Comparison of ENCODE assay signal across 8 cellular contexts in the genomic region with DNA sequence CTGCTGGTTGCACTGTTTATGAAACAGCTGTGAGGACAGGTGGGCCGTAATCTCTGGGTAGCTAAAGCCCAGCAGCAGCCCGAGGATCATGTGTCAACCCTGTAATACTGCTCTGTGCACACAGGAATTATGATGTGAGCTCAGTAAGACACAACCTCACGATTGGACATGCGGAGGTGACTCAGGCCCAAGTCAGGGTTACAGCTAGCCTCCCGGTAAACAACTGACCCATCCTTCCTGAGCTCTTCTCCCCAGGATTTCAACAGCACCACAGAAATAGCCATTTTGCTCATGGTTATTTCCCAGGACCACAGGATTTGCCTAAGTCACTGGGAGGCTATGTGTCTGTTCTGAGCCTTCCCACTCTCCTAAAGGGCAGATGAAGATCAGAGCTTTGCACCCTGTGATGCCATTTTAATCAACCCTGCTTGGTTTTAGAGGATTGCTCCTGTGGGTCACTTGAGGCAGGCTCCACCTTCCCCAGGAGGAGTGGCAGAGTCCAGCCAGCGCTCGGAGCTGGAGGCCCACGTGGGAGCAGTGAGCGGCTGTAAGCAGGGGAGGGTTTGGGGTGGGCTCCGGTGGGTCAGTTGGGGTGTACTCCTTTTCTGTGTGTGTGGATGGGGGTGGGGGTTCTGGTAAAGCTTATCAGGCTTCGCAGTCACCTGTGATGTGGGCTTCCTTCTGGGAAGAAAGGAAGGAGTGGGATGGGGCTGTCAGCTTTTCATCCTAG. TPM values are rescaled to one million over a fixed set of nuclear protein-coding genes. Genes with fewer than 3 reads are reported as not detected.
DNase-seq lines count a peak whose midpoint lies in the region; ATAC-seq, FAIRE-seq and TF ChIP-seq lines count a peak whose summit lies in the region.

A gene (plus strand): TSS at position 363 of the 730 bp plus-strand sequence. CDS start 6,256 bp downstream, outside the sequence.

- POLR2A ChIA-PET in AG04449 (lab: Yijun Ruan, JAX) = interaction anchor here (0.6 to 0.9 kb wide), 2 partner anchors 29 to 49 kb away, joined by 3 to 4 read pairs; no protein-coding TSS in a partner anchor
- POLR2A ChIA-PET in T-cell (lab: Charles Lee) = interaction anchor here in 1 of 2 donors (0.7 to 1.7 kb wide), 3 partner anchors 85 to 1494 kb away, joined by 3 to 4 read pairs (median 4); a partner anchor contains a TSS

- no peak within 1 kb of the TSS for H3K9ac ChIP-seq in neural progenitor cell

- H3K27ac Mint-ChIP-seq in T-cell (peak within 1 kb of the TSS; percentile 94 to 98), neural progenitor cell (peak within 1 kb of the TSS; percentile 37)

- H3K79me2 ChIP-seq in neural progenitor cell (ENCODE audit: low read depth) = no peaks in the 10 kb centered on the region

- H3K27me3 ChIP-seq in MG63 (no peaks in the 10 kb centered on the region), neural progenitor cell (peaks cover 40% of the 10 kb centered on the region)

- peak; percentile 96 for FAIRE-seq in GM12892 (lab: Jason Lieb, UNC)

- DNase-seq in AG04449 (ENCODE audit: low read depth, low spot score) (peak; percentile 87), GM12892 (ENCODE audit: insufficient read length) (no peak), MG63 (peak; percentile 91), T-cell (no peak), epithelial cell of esophagus (ENCODE audit: low read depth) (peak; percentile 96), neural progenitor cell (ENCODE audit: low spot score) (peak; percentile 22), HUDEP-2 (lab: John Stamatoyannopoulos, UW; ENCODE audit: unreplicated experiment in 76 of 76) (no peak)
- no peak for DNase-seq in stimulated activated naive CD4-positive, alpha-beta T cell (lab: John Stamatoyannopoulos, UW)

- H3K9me3 Mint-ChIP-seq in T-cell = no peaks in the 10 kb centered on the region
- peaks cover 1% of the 10 kb centered on the region for H3K9me3 Mint-ChIP-seq in neural progenitor cell

- H3K4me1 Mint-ChIP-seq in T-cell (peaks cover 79 to 86% (median 81%) of the 10 kb centered on the region in 3 donors), neural progenitor cell (peaks cover 31% of the 10 kb centered on the region)

- no peak for ATAC-seq in T-cell (replicated peaks in 1 of 4)

- peak within 1 kb of the TSS; percentile 63 for H3K4me2 ChIP-seq in neural progenitor cell

- H3K36me3 Mint-ChIP-seq in T-cell (no peaks in the 10 kb centered on the region), neural progenitor cell (no peaks in the 10 kb centered on the region)

- CTCF ChIA-PET in AG04449 (lab: Yijun Ruan, JAX) (interaction anchor here (1.0 to 1.8 kb wide), 12 partner anchors 9 to 282 kb away, joined by 3 to 9 read pairs (median 4); a partner anchor contains a TSS), T-cell (lab: Charles Lee) (interaction anchor here (1.0 to 2.0 kb wide), 6 partner anchors 9 to 86 kb away, joined by 3 to 11 read pairs (median 6); a partner anchor contains a TSS)

- no peak for TF ChIP-seq CTCF in AG04449 (IDR thresholded peaks at IDR 0.05; ENCODE audit: insufficient read depth, low read length, missing control alignments)
- TF ChIP-seq CTCF in epithelial cell of esophagus (IDR thresholded peaks at IDR 0.05; ENCODE audit: insufficient read depth, low read depth, low read length, missing control alignments) = no peak
- no peak for TF ChIP-seq CTCF in neural progenitor cell (IDR thresholded peaks at IDR 0.05)

- no peaks in the 10 kb centered on the region for H3K9me3 ChIP-seq in MG63
- H3K9me3 ChIP-seq in neural progenitor cell (ENCODE audit: low read depth) = no peaks in the 10 kb centered on the region

- H3K4me3 Mint-ChIP-seq in T-cell (peak within 1 kb of the TSS; percentile 84 to 90 (median 84)), neural progenitor cell (peak within 1 kb of the TSS; percentile 68)

- no peaks in the 10 kb centered on the region for H4K20me1 ChIP-seq in neural progenitor cell (ENCODE audit: low read depth)

- H3K36me3 ChIP-seq in MG63 (0 out of 2 replicates have a peak, but pooled peaks cover 2% of the 10 kb centered on the region), neural progenitor cell (no peaks in the 10 kb centered on the region)

- no peak within 1 kb of the TSS for H3K27ac ChIP-seq in neural progenitor cell

- peaks cover 18% of the 10 kb centered on the region for H3K4me1 ChIP-seq in neural progenitor cell

- no peaks in the 10 kb centered on the region for H3K27me3 Mint-ChIP-seq in T-cell
- peaks cover 17% of the 10 kb centered on the region for H3K27me3 Mint-ChIP-seq in neural progenitor cell (ENCODE audit: insufficient read depth, low read depth)

- peak within 1 kb of the TSS; percentile 60 for H2AFZ ChIP-seq in neural progenitor cell (replicated peaks)

- H3K4me3 ChIP-seq in AG04449 (ENCODE audit: low read depth, low read length) (peak within 1 kb of the TSS; percentile 50), MG63 (peak within 1 kb of the TSS; percentile 44), epithelial cell of esophagus (ENCODE audit: low read length) (peak within 1 kb of the TSS; percentile 45), neural progenitor cell (peak within 1 kb of the TSS; percentile 13)

- peak; percentile 59; the same call in 1 of the 2 replicates for TF ChIP-seq POLR2A in GM12892 (IDR thresholded peaks at IDR 0.05; ENCODE audit: low read depth, low read length)

- no peaks in the 10 kb centered on the region for H3F3A ChIP-seq in neural progenitor cell (ENCODE audit: low read depth)

RNA-seq across cellular contexts. Expression of the gene that starts here (rescaled TPM):
- 49.2 TPM for polyA plus RNA-seq in GM12892 (2012; ENCODE audit: missing spikeins)
- 1.6 and 4.9 TPM in 2 replicates for total RNA-seq in MG63 (2014; rRNA removed; shearing (Covaris generic); ENCODE audit: low replicate concordance)
- 10 to 100 TPM; 21.1 to 40.0 (median 26.0) TPM for total RNA-seq in T-cell
- 2.9 and 3.0 TPM in 2 replicates for total RNA-seq in neural progenitor cell (ENCODE audit: low replicate concordance)

Comparison
In these comparisons a context has a peak if more than half of its experiments do, and no peak if none do; other contexts are left out.
1. DNase-seq: peak in AG04449 (single experiment), MG63 (single experiment), epithelial cell of esophagus (single experiment) and neural progenitor cell (single experiment); none in GM12892 (single experiment), T-cell (0 of 34), stimulated activated naive CD4-positive, alpha-beta T cell (0 of 6) and HUDEP-2 (0 of 76).
2. Peak in every context shown above with its lines, with median percentiles within 50 percentile points of each other: H3K4me3 ChIP-seq.